1 cellular context compared by ENCODE assay signal in the genomic region with DNA sequence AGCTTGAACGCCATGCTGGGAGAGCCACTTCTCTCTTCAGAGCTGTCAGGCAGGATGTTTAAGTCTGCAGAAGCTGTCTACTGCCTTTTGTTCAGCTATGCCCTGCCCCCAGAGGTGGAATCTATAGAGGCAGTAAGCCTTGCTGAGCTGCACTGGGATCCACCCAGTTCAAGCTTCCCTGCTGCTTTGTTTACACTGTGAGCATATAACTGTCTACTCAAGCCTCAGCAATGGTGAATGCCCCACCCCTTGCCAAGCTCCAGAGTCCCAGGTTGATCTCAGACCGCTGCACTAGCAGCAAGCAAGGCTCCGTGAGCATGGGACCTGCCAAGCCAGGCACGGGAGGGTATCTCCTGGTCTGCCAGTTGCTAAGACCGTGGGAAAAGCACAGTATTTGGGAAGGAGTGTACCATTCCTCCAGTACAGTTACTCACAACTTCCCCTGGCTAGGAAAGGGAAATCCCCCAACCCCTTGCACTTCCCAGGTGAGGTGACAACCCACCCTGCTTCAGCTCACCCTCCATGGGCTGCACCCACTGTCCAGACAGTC.
A peak's percentile ranks its signal among the peaks of the same experiment; 100 is the strongest.
TF ChIP-seq lines count a peak whose summit lies in the region.

No MANE protein-coding gene starts in this region.

TF ChIP-seq in HEK293, 187 proteins besides CTCF, POLR2A, EP300 and RAD21:
- TF ChIP-seq, protein P1, sequence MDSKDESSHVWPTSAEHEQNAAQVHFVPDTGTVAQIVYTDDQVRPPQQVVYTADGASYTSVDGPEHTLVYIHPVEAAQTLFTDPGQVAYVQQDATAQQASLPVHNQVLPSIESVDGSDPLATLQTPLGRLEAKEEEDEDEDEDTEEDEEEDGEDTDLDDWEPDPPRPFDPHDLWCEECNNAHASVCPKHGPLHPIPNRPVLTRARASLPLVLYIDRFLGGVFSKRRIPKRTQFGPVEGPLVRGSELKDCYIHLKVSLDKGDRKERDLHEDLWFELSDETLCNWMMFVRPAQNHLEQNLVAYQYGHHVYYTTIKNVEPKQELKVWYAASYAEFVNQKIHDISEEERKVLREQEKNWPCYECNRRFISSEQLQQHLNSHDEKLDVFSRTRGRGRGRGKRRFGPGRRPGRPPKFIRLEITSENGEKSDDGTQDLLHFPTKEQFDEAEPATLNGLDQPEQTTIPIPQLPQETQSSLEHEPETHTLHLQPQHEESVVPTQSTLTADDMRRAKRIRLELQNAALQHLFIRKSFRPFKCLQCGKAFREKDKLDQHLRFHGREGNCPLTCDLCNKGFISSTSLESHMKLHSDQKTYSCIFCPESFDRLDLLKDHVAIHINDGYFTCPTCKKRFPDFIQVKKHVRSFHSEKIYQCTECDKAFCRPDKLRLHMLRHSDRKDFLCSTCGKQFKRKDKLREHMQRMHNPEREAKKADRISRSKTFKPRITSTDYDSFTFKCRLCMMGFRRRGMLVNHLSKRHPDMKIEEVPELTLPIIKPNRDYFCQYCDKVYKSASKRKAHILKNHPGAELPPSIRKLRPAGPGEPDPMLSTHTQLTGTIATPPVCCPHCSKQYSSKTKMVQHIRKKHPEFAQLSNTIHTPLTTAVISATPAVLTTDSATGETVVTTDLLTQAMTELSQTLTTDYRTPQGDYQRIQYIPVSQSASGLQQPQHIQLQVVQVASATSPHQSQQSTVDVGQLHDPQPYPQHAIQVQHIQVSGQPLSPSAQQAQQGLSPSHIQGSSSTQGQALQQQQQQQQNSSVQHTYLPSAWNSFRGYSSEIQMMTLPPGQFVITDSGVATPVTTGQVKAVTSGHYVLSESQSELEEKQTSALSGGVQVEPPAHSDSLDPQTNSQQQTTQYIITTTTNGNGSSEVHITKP (tag by site-specific recombination; IDR thresholded peaks at IDR 0.05) = peak; percentile 78
- no peak for TF ChIP-seq ZNF747 (tag by site-specific recombination; IDR thresholded peaks at IDR 0.05)
- peak; percentile 48 for TF ChIP-seq KLF1 (tag by site-specific recombination; IDR thresholded peaks at IDR 0.05)
- 0 out of 2 replicates have a peak, but pooled peaks have one; percentile 7 for TF ChIP-seq ZIC2 (tag by site-specific recombination; IDR thresholded peaks at IDR 0.05)
- TF ChIP-seq TRIM28 (IDR thresholded peaks at IDR 0.05; ENCODE audit: borderline replicate concordance, low read length) = peak; percentile 80; the same call in 1 of the 2 replicates
